16 cellular contexts compared by ENCODE assay signal in the genomic region with DNA sequence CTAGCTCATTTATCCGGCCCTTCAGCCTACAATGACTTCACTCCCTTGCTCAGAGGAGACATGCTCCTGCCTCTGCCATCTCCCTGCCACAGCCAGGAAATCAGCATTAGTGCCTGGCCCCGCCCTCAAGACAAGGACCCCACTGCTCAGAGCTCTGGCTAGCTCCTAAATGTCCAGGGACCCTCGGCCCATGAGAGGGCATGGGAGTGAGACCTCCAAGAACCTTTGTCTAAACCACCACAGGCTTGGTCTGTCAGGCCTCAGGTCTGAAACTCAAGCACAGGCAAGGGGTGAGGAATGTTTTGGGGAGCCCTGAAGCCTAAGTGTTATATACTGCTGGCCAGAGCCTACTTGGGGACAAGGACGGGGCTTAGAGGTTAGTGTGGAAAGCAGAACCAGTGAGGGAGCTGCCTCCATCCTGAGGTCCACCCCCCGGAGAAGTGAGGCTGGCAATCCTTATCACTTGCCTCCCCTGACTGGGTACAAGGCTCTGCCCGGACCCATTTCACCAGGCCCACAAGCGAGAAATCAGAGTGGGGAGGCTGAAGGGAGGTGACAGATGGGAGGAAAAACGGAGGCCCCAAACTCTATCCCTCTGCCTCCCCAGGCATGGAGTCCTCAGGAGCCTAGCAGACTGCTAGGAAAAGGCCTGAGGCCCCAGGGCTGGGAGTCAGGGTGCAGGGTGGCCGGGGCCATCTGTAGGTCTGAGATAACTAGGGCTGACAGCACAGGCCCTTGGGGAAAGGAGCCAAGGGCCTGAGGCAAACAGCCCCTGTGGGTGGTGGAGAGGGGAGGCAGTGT. TPM values are rescaled to one million over a fixed set of nuclear protein-coding genes. Genes with fewer than 3 reads are reported as not detected.
DNase-seq lines count a peak whose midpoint lies in the region; ATAC-seq, FAIRE-seq and TF ChIP-seq lines count a peak whose summit lies in the region.
"Had no signal": no experiment of that assay in that cellular context is flagged by ENCODE, and none has a peak within 500 bp of the region (broad histone marks: within the 10 kb centered on the region; RNA-seq: fewer than 3 reads in every experiment).

No MANE protein-coding gene starts in this region.

- no peak overlapping the region for H2AK5ac ChIP-seq in H1 (ENCODE audit: low read depth, low read length)

- no peak overlapping the region for H3K23ac ChIP-seq in H1 (ENCODE audit: insufficient read length)

- TF ChIP-seq POLR2A in H1 (IDR thresholded peaks at IDR 0.05; ENCODE audit: control extremely low read depth in 1 of 2, low read depth in 2 of 2, low read length in 2 of 2), result no peak
- no peak for TF ChIP-seq POLR2A in sigmoid colon (IDR thresholded peaks at IDR 0.05)

- H3K4me3 ChIP-seq in CD8-positive, alpha-beta memory T cell (ENCODE audit: low read length), result no peak overlapping the region
- no peak overlapping the region for H3K4me3 ChIP-seq in H1 (ENCODE audit: extremely low read depth in 1 of 4, insufficient read depth in 2 of 4, low read depth in 3 of 4, low read length in 4 of 4)
- H3K4me3 ChIP-seq in sigmoid colon, result no peak overlapping the region

- no peak overlapping the region for H3K4ac ChIP-seq in H1 (replicated peaks; ENCODE audit: insufficient read length, low read depth, low read length)

- H3K4me3 Mint-ChIP-seq in CD8-positive, alpha-beta memory T cell, result peak overlapping the region in 2 of 7 donors; percentile 13 to 80

- TF ChIP-seq CTCF in H1 (IDR thresholded peaks at IDR 0.05; ENCODE audit: control extremely low read depth in 1 of 3, insufficient read depth in 1 of 3, low read depth in 1 of 3, low read length in 3 of 3) (no peak), sigmoid colon (IDR thresholded peaks at IDR 0.05) (no peak), foreskin keratinocyte (conservative IDR thresholded peaks at IDR 0.05) (no peak)

- H3K79me1 ChIP-seq in H1 (ENCODE audit: low read depth, low read length), result no peaks in the 10 kb centered on the region; the same call in 1 of the 2 replicates

- no peaks in the 10 kb centered on the region for H3K79me2 ChIP-seq in H1 (ENCODE audit: control insufficient read depth in 1 of 2, insufficient read depth in 2 of 2, low read length in 2 of 2)

- peaks cover 2 to 4% of the 10 kb centered on the region in 2 experiments for H4K20me1 ChIP-seq in H1 (replicated peaks in 1 of 2; ENCODE audit: control insufficient read depth in 1 of 2, insufficient read depth in 2 of 2, low read length in 2 of 2)

- TF ChIP-seq EP300 in H1 (IDR thresholded peaks at IDR 0.05; ENCODE audit: borderline replicate concordance in 1 of 2, low read depth in 2 of 2, low read length in 2 of 2) (no peak), sigmoid colon (IDR thresholded peaks at IDR 0.05) (no peak)

- 88% methylated on average over 9 of the region's 9 CpGs; no CpG with 5 or more reads in 1 of the 2 experiments for WGBS in H1 (ENCODE audit: extremely low coverage in 1 of 2, insufficient coverage in 1 of 2, insufficient read length in 1 of 2, insufficient replicate concordance in 2 of 2, low coverage in 1 of 2, low lambda C conversion rate in 2 of 2, missing lambda C conversion rate in 1 of 2), 2 experiments
- WGBS in sigmoid colon, 2 donors, result 93 to 94% methylated on average over 9 of the region's 9 CpGs

- H3K4me2 ChIP-seq in H1 (ENCODE audit: insufficient read depth in 1 of 2, low read depth in 2 of 2, low read length in 2 of 2), result peak overlapping the region; percentile 9 to 19; a peak in 1 of 4 replicates

- H3K4me1 ChIP-seq in CD8-positive, alpha-beta memory T cell (ENCODE audit: insufficient read depth, low read length), result peaks cover 15% of the 10 kb centered on the region
- H3K4me1 ChIP-seq in H1 (replicated peaks in 1 of 4; ENCODE audit: control insufficient read depth in 3 of 4, insufficient read depth in 4 of 4, low read length in 3 of 4) (peaks cover 0 to 19% (median 13%) of the 10 kb centered on the region in 4 experiments; a peak in 5 of 7 replicates), sigmoid colon (peaks cover 0 to 23% (median 16%) of the 10 kb centered on the region in 4 donors), foreskin keratinocyte (no peaks in the 10 kb centered on the region)

- peak overlapping the region; percentile 12; the same call in 1 of the 2 replicates for H2BK5ac ChIP-seq in H1 (ENCODE audit: low read depth, low read length)

- no peak overlapping the region for H2AFZ ChIP-seq in H1 (ENCODE audit: low read length)

- no peak overlapping the region for H4K5ac ChIP-seq in H1 (ENCODE audit: insufficient read length, low read depth, low read length)

- H2BK20ac ChIP-seq in H1 (ENCODE audit: low read length), result no peak overlapping the region

- H3K27me3 ChIP-seq in CD8-positive, alpha-beta memory T cell (ENCODE audit: insufficient read depth, low read length, poor library complexity, severe bottlenecking), result no peaks in the 10 kb centered on the region
- H3K27me3 ChIP-seq in H1 (replicated peaks in 1 of 4; ENCODE audit: control insufficient read depth in 3 of 4, extremely low read depth in 1 of 4, insufficient read depth in 3 of 4, low read length in 3 of 4) (no peaks in the 10 kb centered on the region), sigmoid colon (no peaks in the 10 kb centered on the region), foreskin keratinocyte (no peaks in the 10 kb centered on the region)

- no peaks in the 10 kb centered on the region; the same call in 1 of the 2 replicates for H3K23me2 ChIP-seq in H1 (ENCODE audit: low read depth, low read length)

- no peak overlapping the region for H3K56ac ChIP-seq in H1 (replicated peaks; ENCODE audit: insufficient read length, low read depth, low read length)

- CTCF ChIA-PET in CD8-positive, alpha-beta memory T cell (lab: Charles Lee), result interaction anchor here (1.1 to 3.5 kb wide), 10 partner anchors 10 to 289 kb away, joined by 3 to 19 read pairs (median 6); partner anchors contain the start of gene SHF
- CTCF ChIA-PET in H1 (lab: Charles Lee; ENCODE audit: partially characterized antibody), result interaction anchor here (0.6 to 41.8 kb wide), 14 partner anchors 11 to 1883 kb away, joined by 3 to 1117 read pairs (median 4); partner anchors contain the start of gene SHF

- H4K91ac ChIP-seq in H1 (replicated peaks; ENCODE audit: insufficient read length, low read length), result no peak overlapping the region

- peak overlapping the region in 7 of 8 donors; percentile 46 to 85 (median 68) for H3K27ac Mint-ChIP-seq in CD8-positive, alpha-beta memory T cell

- POLR2A ChIA-PET in CD8-positive, alpha-beta memory T cell (lab: Charles Lee), result interaction anchor here (1.4 to 2.9 kb wide), 2 partner anchors 29 to 32 kb away, joined by 4 to 14 read pairs; no protein-coding TSS in a partner anchor
- POLR2A ChIA-PET in H1 (lab: Charles Lee; ENCODE audit: partially characterized antibody), result interaction anchor here (2.3 to 5.7 kb wide), 6 partner anchors 11 to 31 kb away, joined by 8 to 50 read pairs (median 18); partner anchors contain the start of gene SHF

- H3K27me3 Mint-ChIP-seq in CD8-positive, alpha-beta memory T cell, result no peaks in the 10 kb centered on the region

- intact Hi-C loops in sigmoid colon (cut with DNase I), result loop anchor here (5.0 kb wide), 1 partner anchor 288 kb away; no protein-coding TSS in a partner anchor

- H3K9me3 Mint-ChIP-seq in CD8-positive, alpha-beta memory T cell, result no peaks in the 10 kb centered on the region

- ATAC-seq in foreskin keratinocyte, result no peak
- ATAC-seq: activated CD4-positive, CD25-positive, alpha-beta regulatory T cell treated with anti-CD3 and anti-CD28 coated beads, Interleukin-2, amount 50 U/mL, for 24 hours had no signal

- H4K8ac ChIP-seq in H1 (ENCODE audit: extremely low read depth, insufficient read depth, low read length), result no peak overlapping the region

- no peak for TF ChIP-seq RAD21 in H1 (IDR thresholded peaks at IDR 0.05 in 1 of 2, conservative IDR thresholded peaks at IDR 0.05 in 1 of 2; ENCODE audit: low read depth in 2 of 2, low read length in 2 of 2)

- no peak overlapping the region; a peak in 1 of 7 replicates for H3K9ac ChIP-seq in H1 (replicated peaks in 1 of 4; ENCODE audit: extremely low read depth in 1 of 4, low read depth in 3 of 4, low read length in 3 of 4)

- no peak overlapping the region for H3K18ac ChIP-seq in H1 (ENCODE audit: extremely low read depth, low read length)

- peak overlapping the region; percentile 6 for H3K27ac ChIP-seq in CD8-positive, alpha-beta memory T cell (ENCODE audit: low read depth, low read length)
- no peak overlapping the region; the same call in 1 of the 2 replicates for H3K27ac ChIP-seq in H1 (ENCODE audit: low read depth, low read length)
- peak overlapping the region; percentile 20 to 99 (median 92) for H3K27ac ChIP-seq in sigmoid colon
- no peak overlapping the region for H3K27ac ChIP-seq in foreskin keratinocyte
- H3K27ac ChIP-seq: HL-60 had no signal

- H2BK120ac ChIP-seq in H1 (replicated peaks; ENCODE audit: low read depth, low read length), result no peak overlapping the region

- no peaks in the 10 kb centered on the region for H3K9me3 ChIP-seq in CD8-positive, alpha-beta memory T cell (ENCODE audit: low read length)
- H3K9me3 ChIP-seq in H1 (ENCODE audit: insufficient read depth in 2 of 2, low read depth in 1 of 2, low read length in 1 of 2) (no peaks in the 10 kb centered on the region), sigmoid colon (no peaks in the 10 kb centered on the region)

- DNase-seq in CD8-positive, alpha-beta memory T cell, result no peak
- DNase-seq in NCI-H69 (lab: John Stamatoyannopoulos, UW), result peak; percentile 95
- DNase-seq in H1 (ENCODE audit: low read depth in 1 of 2, low spot score in 2 of 2), result no peak
- no peak for DNase-seq in sigmoid colon
- DNase-seq in foreskin keratinocyte, result no peak
- no peak for DNase-seq in NCI-H2107 (lab: John Stamatoyannopoulos, UW)
- DNase-seq in middle frontal gyrus (ENCODE audit: extremely low spot score, low spot score), result no peak
- DNase-seq: DMS53; GOT3; mammary epithelial cell; SIG-M5; stimulated activated CD4-positive, alpha-beta T cell treated with anti-CD3 and anti-CD28 coated beads, Interleukin-4, amount 100 ng/mL, for 24 hours had no signal

- H3K36me3 Mint-ChIP-seq in CD8-positive, alpha-beta memory T cell, result no peaks in the 10 kb centered on the region

- H3K14ac ChIP-seq in H1 (ENCODE audit: insufficient read length), result no peak overlapping the region

- no peak overlapping the region for H2BK15ac ChIP-seq in H1 (ENCODE audit: low read length)

- H2BK12ac ChIP-seq in H1 (ENCODE audit: low read depth, low read length), result no peak overlapping the region

- H3K36me3 ChIP-seq in CD8-positive, alpha-beta memory T cell (ENCODE audit: insufficient read depth, low read length), result no peaks in the 10 kb centered on the region
- H3K36me3 ChIP-seq in H1 (ENCODE audit: control insufficient read depth in 2 of 4, insufficient read depth in 4 of 4, low read length in 3 of 4), result no peaks in the 10 kb centered on the region; a peak in 1 of 8 replicates
- no peaks in the 10 kb centered on the region for H3K36me3 ChIP-seq in sigmoid colon

- peaks cover 4 to 22% (median 17%) of the 10 kb centered on the region in 3 donors for H3K4me1 Mint-ChIP-seq in CD8-positive, alpha-beta memory T cell

- FAIRE-seq in H1 (lab: Jason Lieb, UNC), result no peak
- FAIRE-seq: bronchial epithelial cell had no signal

RNA-seq across cellular contexts. Expression of gene SHF, which starts 18.8 kb away (rescaled TPM):
- 10 to 100 TPM; 25.4 to 29.5 TPM for total RNA-seq in CD8-positive, alpha-beta memory T cell
- polyA plus RNA-seq in CD8-positive, alpha-beta memory T cell, result 1.5 TPM
- 23.9 and 26.7 TPM in 2 replicates for total RNA-seq in H1 (2021; fragmentation: NEBNext Ultra II Directional; extraction: Animal tissue kit (Norgen Biotek cat#: 25700))
- polyA plus RNA-seq in H1 (2011; rRNA removed) (13.1 and 16.0 TPM in 2 replicates), sigmoid colon (10 to 100 TPM in 2 of 3 donors, 1 to 10 TPM in 1; 3.5 to 13.5 (median 12.6) TPM), foreskin keratinocyte (0.42 and 0.72 TPM in 2 replicates)
- polyA plus RNA-seq in H1 (2011; cell fraction: cytosol; rRNA removed), result 17.4 TPM
- 22.5 TPM for polyA plus RNA-seq in H1 (2011; cell fraction: nucleus; rRNA removed)
- 22.3 to 30.4 TPM (median 28.4 TPM) in 4 replicates for polyA plus RNA-seq in H1 (2012, experiment 1 of 2)
- 34.9 TPM for polyA plus RNA-seq in H1 (2012, experiment 2 of 2)
- 18.8 TPM for polyA plus RNA-seq in H1 (2013, experiment 1 of 2)
- polyA plus RNA-seq in H1 (2013, experiment 2 of 2), result 20.8 TPM
- polyA minus RNA-seq in H1 (2011; rRNA and poly(A)+ RNA removed), result 15.2 and 23.3 TPM in 2 replicates
- 15.0 TPM for polyA minus RNA-seq in H1 (2011; cell fraction: cytosol; rRNA and poly(A)+ RNA removed)
- polyA minus RNA-seq in H1 (2011; cell fraction: nucleus; rRNA and poly(A)+ RNA removed), result 23.6 TPM
- total RNA-seq in sigmoid colon (10 to 100 TPM; 10.6 to 28.5 (median 17.9) TPM), foreskin keratinocyte (0.35 and 0.44 TPM in 2 replicates)

RNA-seq across cellular contexts. Expression of gene DUOX1, which starts 39.2 kb away (rescaled TPM):
- total RNA-seq in CD8-positive, alpha-beta memory T cell, result under 1 TPM in 1 of 2 experiments, not detected in 1; 0.11 TPM
- polyA plus RNA-seq in CD8-positive, alpha-beta memory T cell, result 1.2 TPM
- 0.84 and 0.96 TPM in 2 replicates for total RNA-seq in H1 (2021; fragmentation: NEBNext Ultra II Directional; extraction: Animal tissue kit (Norgen Biotek cat#: 25700))
- 1.4 and 2.0 TPM in 2 replicates for polyA plus RNA-seq in H1 (2011; rRNA removed)
- 0.90 TPM for polyA plus RNA-seq in H1 (2011; cell fraction: cytosol; rRNA removed)
- 6.1 TPM for polyA plus RNA-seq in H1 (2011; cell fraction: nucleus; rRNA removed)
- polyA plus RNA-seq in H1 (2012, experiment 1 of 2), result 0.99 to 2.2 TPM (median 1.7 TPM) in 4 replicates
- polyA plus RNA-seq in H1 (2012, experiment 2 of 2), result 0.47 TPM
- 0.57 TPM for polyA plus RNA-seq in H1 (2013, experiment 1 of 2)
- 0.50 TPM for polyA plus RNA-seq in H1 (2013, experiment 2 of 2)
- 0.88 and 2.2 TPM in 2 replicates for polyA minus RNA-seq in H1 (2011; rRNA and poly(A)+ RNA removed)
- 1.2 TPM for polyA minus RNA-seq in H1 (2011; cell fraction: cytosol; rRNA and poly(A)+ RNA removed)
- polyA minus RNA-seq in H1 (2011; cell fraction: nucleus; rRNA and poly(A)+ RNA removed), result 2.3 TPM
- total RNA-seq in sigmoid colon, result 1 to 10 TPM in 1 of 4 donors, under 1 TPM in 2, not detected in 1; under 0.01 to 1.7 (median 0.27) TPM
- polyA plus RNA-seq in sigmoid colon, result 1 to 10 TPM in 1 of 3 donors, not detected in 2; 1.3 TPM
- total RNA-seq in foreskin keratinocyte, result 16.3 and 17.8 TPM in 2 replicates
- polyA plus RNA-seq in foreskin keratinocyte, result 9.5 and 10.1 TPM in 2 replicates

RNA-seq across cellular contexts. Expression of gene DUOXA1, which starts 39.3 kb away (rescaled TPM):
- under 1 TPM in 1 of 2 experiments, not detected in 1; 0.09 TPM for total RNA-seq in CD8-positive, alpha-beta memory T cell
- 0.29 TPM for polyA plus RNA-seq in CD8-positive, alpha-beta memory T cell
- not detected in 2 replicates for total RNA-seq in H1 (2021; fragmentation: NEBNext Ultra II Directional; extraction: Animal tissue kit (Norgen Biotek cat#: 25700))
- polyA plus RNA-seq in H1 (2011; rRNA removed) (0.18 and 0.24 TPM in 2 replicates), sigmoid colon (1 to 10 TPM in 1 of 3 donors, not detected in 2; 1.7 TPM), foreskin keratinocyte (5.7 TPM in 2 replicates)
- polyA plus RNA-seq in H1 (2011; cell fraction: cytosol; rRNA removed), result 0.09 TPM
- polyA plus RNA-seq in H1 (2011; cell fraction: nucleus; rRNA removed), result 0.81 TPM
- 0.16 to 0.34 TPM in 2 of 4 replicates, not detected in the others for polyA plus RNA-seq in H1 (2012, experiment 1 of 2)
- polyA plus RNA-seq in H1 (2012, experiment 2 of 2), result not detected
- polyA plus RNA-seq in H1 (2013, experiment 1 of 2), result not detected
- polyA plus RNA-seq in H1 (2013, experiment 2 of 2), result 0.17 TPM
- polyA minus RNA-seq in H1 (2011; rRNA and poly(A)+ RNA removed), result 0.57 and 0.66 TPM in 2 replicates
- not detected for polyA minus RNA-seq in H1 (2011; cell fraction: cytosol; rRNA and poly(A)+ RNA removed)
- polyA minus RNA-seq in H1 (2011; cell fraction: nucleus; rRNA and poly(A)+ RNA removed), result 0.30 TPM
- total RNA-seq in sigmoid colon (1 to 10 TPM in 2 of 4 donors, under 1 TPM in 2; 0.36 to 3.1 (median 1.3) TPM), foreskin keratinocyte (7.0 and 9.8 TPM in 2 replicates)
- total RNA-seq: renal cortical epithelial cell had no signal

RNA-seq across cellular contexts. Expression of gene DUOXA2, which starts 54.8 kb away (rescaled TPM):
- not detected for total RNA-seq in CD8-positive, alpha-beta memory T cell
- polyA plus RNA-seq in CD8-positive, alpha-beta memory T cell, result not detected
- not detected in 2 replicates for total RNA-seq in H1 (2021; fragmentation: NEBNext Ultra II Directional; extraction: Animal tissue kit (Norgen Biotek cat#: 25700))
- polyA plus RNA-seq in H1 (2011; rRNA removed) (0.05 TPM in 1 of 2 replicates, not detected in the other), sigmoid colon (100 to 1,000 TPM in 1 of 3 donors, 1 to 10 TPM in 1, not detected in 1; 1.4 to 117 TPM), foreskin keratinocyte (not detected in 2 replicates)
- not detected for polyA plus RNA-seq in H1 (2011; cell fraction: cytosol; rRNA removed)
- polyA plus RNA-seq in H1 (2011; cell fraction: nucleus; rRNA removed), result not detected
- polyA plus RNA-seq in H1 (2012, experiment 1 of 2), result not detected in 4 replicates
- not detected for polyA plus RNA-seq in H1 (2012, experiment 2 of 2)
- not detected for polyA plus RNA-seq in H1 (2013, experiment 1 of 2)
- not detected for polyA plus RNA-seq in H1 (2013, experiment 2 of 2)
- not detected in 2 replicates for polyA minus RNA-seq in H1 (2011; rRNA and poly(A)+ RNA removed)
- polyA minus RNA-seq in H1 (2011; cell fraction: cytosol; rRNA and poly(A)+ RNA removed), result not detected
- polyA minus RNA-seq in H1 (2011; cell fraction: nucleus; rRNA and poly(A)+ RNA removed), result not detected
- total RNA-seq in sigmoid colon (under 1 TPM in 1 of 4 donors, not detected in 3; 0.28 TPM), foreskin keratinocyte (not detected in 2 replicates)
- total RNA-seq: bronchial epithelial cell, mammary epithelial cell, renal cortical epithelial cell had no signal
- polyA plus RNA-seq: mammary epithelial cell had no signal

RNA-seq across cellular contexts. Expression of gene DUOX2, which starts 55.0 kb away (rescaled TPM):
- not detected for total RNA-seq in CD8-positive, alpha-beta memory T cell
- not detected for polyA plus RNA-seq in CD8-positive, alpha-beta memory T cell
- not detected in 2 replicates for total RNA-seq in H1 (2021; fragmentation: NEBNext Ultra II Directional; extraction: Animal tissue kit (Norgen Biotek cat#: 25700))
- 0.08 and 0.31 TPM in 2 replicates for polyA plus RNA-seq in H1 (2011; rRNA removed)
- polyA plus RNA-seq in H1 (2011; cell fraction: cytosol; rRNA removed), result 0.03 TPM
- polyA plus RNA-seq in H1 (2011; cell fraction: nucleus; rRNA removed), result 0.30 TPM
- polyA plus RNA-seq in H1 (2012, experiment 1 of 2), result 0.04 to 0.16 TPM (median 0.08 TPM) in 3 of 4 replicates, not detected in the other
- 0.07 TPM for polyA plus RNA-seq in H1 (2012, experiment 2 of 2)
- polyA plus RNA-seq in H1 (2013, experiment 1 of 2), result 0.18 TPM
- polyA plus RNA-seq in H1 (2013, experiment 2 of 2), result 0.02 TPM
- polyA minus RNA-seq in H1 (2011; rRNA and poly(A)+ RNA removed), result 0.02 and 0.09 TPM in 2 replicates
- polyA minus RNA-seq in H1 (2011; cell fraction: cytosol; rRNA and poly(A)+ RNA removed), result not detected
- polyA minus RNA-seq in H1 (2011; cell fraction: nucleus; rRNA and poly(A)+ RNA removed), result 0.10 TPM
- under 1 TPM; 0.14 to 0.83 (median 0.44) TPM for total RNA-seq in sigmoid colon
- 100 to 1,000 TPM in 1 of 3 donors, under 1 TPM in 2; 0.60 to 125 (median 0.92) TPM for polyA plus RNA-seq in sigmoid colon
- 0.39 and 0.41 TPM in 2 replicates for total RNA-seq in foreskin keratinocyte
- 0.10 and 0.13 TPM in 2 replicates for polyA plus RNA-seq in foreskin keratinocyte

Comparison
In these comparisons a context has a peak if more than half of its experiments do, and no peak if none do; other contexts are left out.
1. H3K27ac ChIP-seq: peak in CD8-positive, alpha-beta memory T cell (single experiment) and sigmoid colon (4 of 4); none in H1 (single experiment) and foreskin keratinocyte (single experiment).